Comparison of ENCODE assay signal across 23 cellular contexts in the genomic region with DNA sequence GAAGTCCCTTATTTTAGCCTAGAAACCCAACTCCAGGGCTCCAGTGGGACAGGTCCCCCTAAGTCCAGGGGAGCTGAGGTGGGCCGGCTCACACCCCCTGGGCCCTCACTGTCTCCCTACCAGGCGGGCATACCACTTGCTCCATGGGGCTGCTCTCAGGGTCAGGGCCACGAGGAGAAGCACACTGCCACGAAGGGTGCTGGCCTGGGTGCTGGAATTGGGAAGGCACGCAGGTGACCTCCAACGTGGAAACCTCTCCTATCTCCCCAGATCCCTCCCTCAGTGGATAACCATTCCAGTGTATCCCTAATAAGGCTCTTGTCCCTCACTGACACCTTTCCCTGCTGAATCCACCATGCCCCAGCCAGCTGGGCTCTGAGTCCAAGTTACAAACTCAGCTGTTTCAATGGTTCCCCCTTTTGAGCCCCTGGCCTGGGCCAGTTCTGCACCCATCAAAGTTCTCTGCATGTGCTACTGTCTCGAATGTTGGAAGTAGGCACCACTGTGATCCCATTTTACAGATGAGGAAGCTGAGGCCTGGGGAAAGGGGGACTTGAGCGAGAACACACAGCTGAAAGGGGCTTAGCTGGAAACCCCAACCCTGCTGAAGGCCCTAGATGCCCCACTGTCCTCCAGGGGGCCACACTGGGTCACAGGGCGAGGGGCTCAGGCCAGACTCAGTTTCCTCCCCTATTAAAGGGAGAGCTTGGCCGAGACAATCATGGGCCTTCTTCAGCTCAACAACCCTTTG. TPM values are rescaled to one million over a fixed set of nuclear protein-coding genes. Genes with fewer than 3 reads are reported as not detected.
DNase-seq lines count a peak whose midpoint lies in the region; ATAC-seq, FAIRE-seq and TF ChIP-seq lines count a peak whose summit lies in the region.
"Had no signal": no experiment of that assay in that cellular context is flagged by ENCODE, and none has a peak within 500 bp of the region (broad histone marks: within the 10 kb centered on the region; RNA-seq: fewer than 3 reads in every experiment).

No MANE protein-coding gene starts in this region.

- no peaks in the 10 kb centered on the region for H4K20me1 ChIP-seq in astrocyte (ENCODE audit: insufficient read depth, low read length)

- peak overlapping the region; percentile 65 for H3K9ac ChIP-seq in astrocyte (ENCODE audit: low read length)
- H3K9ac ChIP-seq: parathyroid adenoma had no signal

- H3K27me3 Mint-ChIP-seq in astrocyte (ENCODE audit: low read depth, unreplicated experiment) = peaks cover 7% of the 10 kb centered on the region
- H3K27me3 Mint-ChIP-seq in activated CD8-positive, alpha-beta T cell treated with anti-CD3 and anti-CD28 coated beads for 36 hours = no peaks in the 10 kb centered on the region
- H3K27me3 Mint-ChIP-seq: activated naive CD8-positive, alpha-beta T cell treated with anti-CD3 and anti-CD28 coated beads, Interleukin-2, amount 10 ng/mL, durations not matched to agents 7 days and 5 days had no signal

- no peak for ATAC-seq in left ventricle myocardium superior
- ATAC-seq in Right ventricle myocardium inferior = no peak
- no peak for ATAC-seq in activated CD8-positive, alpha-beta T cell treated with anti-CD3 and anti-CD28 coated beads for 36 hours
- ATAC-seq: activated CD8-positive, alpha-beta T cell treated with anti-CD3 and anti-CD28 coated beads, Interleukin-2, amount 10 ng/mL, durations not matched to agents 7 days and 5 days; activated T-cell treated with anti-CD3 and anti-CD28 coated beads, Interleukin-2, amount 50 U/mL, for 72 hours; esophagus mucosa; T-helper 17 cell had no signal

- no peak for TF ChIP-seq CTCF in astrocyte (IDR thresholded peaks at IDR 0.05; ENCODE audit: insufficient read depth, low read depth, low read length)
- TF ChIP-seq CTCF in tibial artery (IDR thresholded peaks at IDR 0.05) = no peak
- no peak for TF ChIP-seq CTCF in activated CD8-positive, alpha-beta T cell treated with anti-CD3 and anti-CD28 coated beads for 36 hours (IDR thresholded peaks at IDR 0.05)

- peaks cover 3% of the 10 kb centered on the region for H3K4me1 Mint-ChIP-seq in astrocyte (ENCODE audit: low read depth, unreplicated experiment)
- H3K4me1 Mint-ChIP-seq in activated CD8-positive, alpha-beta T cell treated with anti-CD3 and anti-CD28 coated beads for 36 hours (ENCODE audit: low read depth) = peaks cover 11% of the 10 kb centered on the region
- H3K4me1 Mint-ChIP-seq: activated B cell treated with CpG ODN at 0.5 μM for 24 hours, T-helper 17 cell had no signal

- no peak for FAIRE-seq in astrocyte (lab: Jason Lieb, UNC)
- FAIRE-seq: A204.1, small intestine had no signal

- H3K9me3 Mint-ChIP-seq in astrocyte (ENCODE audit: unreplicated experiment) = no peaks in the 10 kb centered on the region
- no peaks in the 10 kb centered on the region for H3K9me3 Mint-ChIP-seq in activated CD8-positive, alpha-beta T cell treated with anti-CD3 and anti-CD28 coated beads for 36 hours
- H3K9me3 Mint-ChIP-seq: activated B cell treated with CpG ODN at 0.5 μM for 24 hours; activated naive CD8-positive, alpha-beta T cell treated with anti-CD3 and anti-CD28 coated beads, Interleukin-2, amount 10 ng/mL, durations not matched to agents 7 days and 5 days; activated T-cell treated with anti-CD3 and anti-CD28 coated beads, Interleukin-2, amount 50 U/mL, for 72 hours had no signal

- peaks cover 50% of the 10 kb centered on the region for H3K4me1 ChIP-seq in astrocyte (ENCODE audit: insufficient read depth, low read length)
- peaks cover 0 to 49% of the 10 kb centered on the region in 2 donors for H3K4me1 ChIP-seq in muscle layer of duodenum (ENCODE audit: control insufficient read depth in 1 of 2, insufficient read depth in 2 of 2, low read length in 2 of 2)
- H3K4me1 ChIP-seq in tibial artery = peaks cover 0 to 4% (median 0%) of the 10 kb centered on the region in 4 donors
- H3K4me1 ChIP-seq: parathyroid adenoma had no signal

- no peaks in the 10 kb centered on the region for H3K79me2 ChIP-seq in astrocyte (ENCODE audit: insufficient read depth, low read length)
- H3K79me2 ChIP-seq: parathyroid adenoma had no signal

- CTCF ChIA-PET in activated CD8-positive, alpha-beta T cell treated with anti-CD3 and anti-CD28 coated beads for 36 hours (lab: Charles Lee) = no interaction called here

- no peaks in the 10 kb centered on the region for H3K36me3 Mint-ChIP-seq in astrocyte (ENCODE audit: low read depth, unreplicated experiment)
- no peaks in the 10 kb centered on the region for H3K36me3 Mint-ChIP-seq in activated CD8-positive, alpha-beta T cell treated with anti-CD3 and anti-CD28 coated beads for 36 hours (ENCODE audit: low read depth)
- H3K36me3 Mint-ChIP-seq: activated naive CD8-positive, alpha-beta T cell treated with anti-CD3 and anti-CD28 coated beads, Interleukin-2, amount 10 ng/mL, durations not matched to agents 7 days and 5 days had no signal

- H3K27ac ChIP-seq in astrocyte (ENCODE audit: low read depth, low read length) (peak overlapping the region; percentile 68), muscle layer of duodenum (ENCODE audit: low read length) (peak overlapping the region; percentile 77), tibial artery (no peak overlapping the region)
- H3K27ac ChIP-seq: cardiac muscle cell, parathyroid adenoma had no signal

- H3K4me3 Mint-ChIP-seq in astrocyte (ENCODE audit: unreplicated experiment) = no peak overlapping the region
- no peak overlapping the region for H3K4me3 Mint-ChIP-seq in activated CD8-positive, alpha-beta T cell treated with anti-CD3 and anti-CD28 coated beads for 36 hours
- H3K4me3 Mint-ChIP-seq: activated B cell treated with CpG ODN at 0.5 μM for 24 hours; activated CD8-positive, alpha-beta T cell treated with anti-CD3 and anti-CD28 coated beads, Interleukin-2, amount 10 ng/mL, durations not matched to agents 7 days and 5 days; activated naive CD8-positive, alpha-beta T cell treated with anti-CD3 and anti-CD28 coated beads, Interleukin-2, amount 10 ng/mL, durations not matched to agents 7 days and 5 days; activated T-cell treated with anti-CD3 and anti-CD28 coated beads, Interleukin-2, amount 50 U/mL, for 72 hours; T-helper 17 cell had no signal

- no peak overlapping the region for H2AFZ ChIP-seq in astrocyte (ENCODE audit: low read depth, low read length)
- H2AFZ ChIP-seq: parathyroid adenoma had no signal

- no peaks in the 10 kb centered on the region for H3K9me3 ChIP-seq in astrocyte (ENCODE audit: insufficient read depth, low read depth, low read length)
- no peaks in the 10 kb centered on the region for H3K9me3 ChIP-seq in muscle layer of duodenum (ENCODE audit: control insufficient read depth in 1 of 2, low read length in 2 of 2)
- H3K9me3 ChIP-seq in tibial artery = no peaks in the 10 kb centered on the region

- H3K27ac Mint-ChIP-seq in astrocyte (ENCODE audit: unreplicated experiment) = peak overlapping the region; percentile 18
- no peak overlapping the region for H3K27ac Mint-ChIP-seq in activated CD8-positive, alpha-beta T cell treated with anti-CD3 and anti-CD28 coated beads for 36 hours
- H3K27ac Mint-ChIP-seq: activated B cell treated with CpG ODN at 0.5 μM for 24 hours; activated CD8-positive, alpha-beta T cell treated with anti-CD3 and anti-CD28 coated beads, Interleukin-2, amount 10 ng/mL, durations not matched to agents 7 days and 5 days; activated naive CD8-positive, alpha-beta T cell treated with anti-CD3 and anti-CD28 coated beads, Interleukin-2, amount 10 ng/mL, durations not matched to agents 7 days and 5 days; activated T-cell treated with anti-CD3 and anti-CD28 coated beads, Interleukin-2, amount 50 U/mL, for 72 hours; T-helper 17 cell had no signal

- DNase-seq in left ventricle myocardium superior (peak; percentile 9), Right ventricle myocardium inferior (ENCODE audit: missing footprints) (no peak), astrocyte (ENCODE audit: low read depth) (no peak), NCI-H226 (no peak), RKO (ENCODE audit: low spot score) (no peak), tibial artery (no peak)
- no peak for DNase-seq in activated CD8-positive, alpha-beta T cell treated with anti-CD3 and anti-CD28 coated beads for 36 hours
- DNase-seq: activated B cell treated with CpG ODN at 0.5 μM for 24 hours; activated CD8-positive, alpha-beta T cell treated with anti-CD3 and anti-CD28 coated beads, Interleukin-2, amount 10 ng/mL, durations not matched to agents 7 days and 5 days; activated naive CD8-positive, alpha-beta T cell treated with anti-CD3 and anti-CD28 coated beads, Interleukin-2, amount 10 ng/mL, durations not matched to agents 7 days and 5 days; activated T-cell treated with anti-CD3 and anti-CD28 coated beads, Interleukin-2, amount 50 U/mL, for 72 hours; DMS 273 treated with DMSO at 0.1 percent for 48 hours; head of caudate nucleus; NCI-H2029 treated with DMSO at 0.1 percent for 48 hours; SHP77 treated with DMSO at 0.1 percent for 48 hours; small intestine; stimulated activated CD4-positive, alpha-beta T cell treated with anti-CD3 and anti-CD28 coated beads, Interleukin-4, amount 100 ng/mL, for 24 hours; T-helper 17 cell had no signal

- POLR2A ChIA-PET in activated CD8-positive, alpha-beta T cell treated with anti-CD3 and anti-CD28 coated beads for 36 hours (lab: Charles Lee) = no interaction called here

- H3K36me3 ChIP-seq in astrocyte (ENCODE audit: insufficient read depth, low read length) = no peaks in the 10 kb centered on the region
- no peaks in the 10 kb centered on the region for H3K36me3 ChIP-seq in muscle layer of duodenum (ENCODE audit: control insufficient read depth in 1 of 2, insufficient read depth in 2 of 2, low read length in 2 of 2)
- H3K36me3 ChIP-seq in tibial artery = no peaks in the 10 kb centered on the region
- H3K36me3 ChIP-seq: cardiac muscle cell had no signal

- H3K27me3 ChIP-seq in astrocyte (ENCODE audit: insufficient read depth, low read length) = no peaks in the 10 kb centered on the region
- H3K27me3 ChIP-seq in muscle layer of duodenum (ENCODE audit: low read depth, low read length) = no peaks in the 10 kb centered on the region
- peaks cover 0 to 4% of the 10 kb centered on the region in 2 donors for H3K27me3 ChIP-seq in tibial artery
- H3K27me3 ChIP-seq: cardiac muscle cell had no signal

- peak overlapping the region; percentile 65 for H3K4me2 ChIP-seq in astrocyte (ENCODE audit: low read length)

- intact Hi-C loops in left ventricle myocardium superior (cut with micrococcal nuclease) (no loop called here), Right ventricle myocardium inferior (cut with DNase I) (no loop called here), tibial artery (cut with DNase I; ENCODE audit: low total_unique reads) (no loop called here)
- intact Hi-C loops in activated CD8-positive, alpha-beta T cell treated with anti-CD3 and anti-CD28 coated beads for 36 hours (cut with micrococcal nuclease) = no loop called here

- no peak overlapping the region for H3K4me3 ChIP-seq in astrocyte (ENCODE audit: insufficient read depth, low read depth, low read length)
- peak overlapping the region in 1 of 2 donors; percentile 34 for H3K4me3 ChIP-seq in muscle layer of duodenum (ENCODE audit: low read depth in 1 of 2, low read length in 2 of 2)
- H3K4me3 ChIP-seq in tibial artery = no peak overlapping the region
- H3K4me3 ChIP-seq: cardiac muscle cell had no signal

RNA-seq across cellular contexts. Expression of gene SHISAL1, which starts 1.5 kb away (rescaled TPM):
- total RNA-seq in left ventricle myocardium superior = 0.55 TPM
- 1.5 TPM for total RNA-seq in Right ventricle myocardium inferior
- 0.26 and 0.36 TPM in 2 replicates for total RNA-seq in astrocyte
- total RNA-seq in activated CD8-positive, alpha-beta T cell treated with anti-CD3 and anti-CD28 coated beads for 36 hours = not detected
- total RNA-seq: activated B cell treated with CpG ODN at 0.5 μM for 24 hours; activated CD8-positive, alpha-beta T cell treated with anti-CD3 and anti-CD28 coated beads, Interleukin-2, amount 10 ng/mL, durations not matched to agents 7 days and 5 days; activated naive CD8-positive, alpha-beta T cell treated with anti-CD3 and anti-CD28 coated beads, Interleukin-2, amount 10 ng/mL, durations not matched to agents 7 days and 5 days; activated T-cell treated with anti-CD3 and anti-CD28 coated beads, Interleukin-2, amount 50 U/mL, for 72 hours; T-helper 17 cell had no signal

Comparison
In these comparisons a context has a peak if more than half of its experiments do, and no peak if none do; other contexts are left out.
1. H3K27ac ChIP-seq: peak in astrocyte (single experiment) and muscle layer of duodenum (single experiment); none in tibial artery (0 of 2).